Comparison of ENCODE assay signal across 9 cellular contexts in the genomic region with DNA sequence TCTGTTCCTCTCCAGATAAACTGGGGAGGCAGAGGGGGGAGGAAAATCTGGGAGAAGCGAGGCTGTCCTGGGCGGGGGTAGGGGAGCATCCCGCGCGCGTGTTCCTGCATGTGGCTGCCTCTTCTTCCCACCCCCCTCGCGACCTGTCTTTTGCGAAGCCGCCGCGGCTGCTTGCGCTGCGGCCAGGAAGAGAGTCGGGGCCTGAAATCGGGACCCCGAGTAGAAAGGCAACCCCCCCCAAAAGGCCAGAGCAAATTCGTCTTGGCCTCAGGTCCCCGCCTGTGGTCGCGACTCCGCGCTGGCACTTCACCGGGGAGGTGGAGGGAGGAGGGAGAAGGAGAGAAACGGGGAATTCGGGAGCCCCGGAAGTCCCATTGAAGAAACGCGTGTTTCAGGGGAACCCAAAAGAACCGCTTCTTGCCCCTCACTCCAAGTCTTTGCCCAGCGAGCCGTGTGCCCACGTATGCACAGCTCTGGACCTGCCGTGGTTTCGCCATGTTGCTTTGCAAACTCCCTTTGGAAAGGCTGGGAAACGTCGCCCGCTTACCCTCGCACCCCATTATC. TPM values are rescaled to one million over a fixed set of nuclear protein-coding genes. Genes with fewer than 3 reads are reported as not detected.
DNase-seq lines count a peak whose midpoint lies in the region; ATAC-seq and TF ChIP-seq lines count a peak whose summit lies in the region.
"Had no signal": no experiment of that assay in that cellular context is flagged by ENCODE, and none has a peak within 500 bp of the region (broad histone marks: within the 10 kb centered on the region; RNA-seq: fewer than 3 reads in every experiment).

No MANE protein-coding gene starts in this region.

- no peaks in the 10 kb centered on the region for H3K9me3 ChIP-seq in neural progenitor cell (ENCODE audit: low read depth)
- no peaks in the 10 kb centered on the region for H3K9me3 ChIP-seq in OCI-LY7 (ENCODE audit: low read length)

- no peak for TF ChIP-seq CTCF in GM13976 (IDR thresholded peaks at IDR 0.05; ENCODE audit: borderline replicate concordance, control extremely low read depth, extremely low read depth, insufficient read depth, missing control alignments)
- TF ChIP-seq CTCF in WTC11 (IDR thresholded peaks at IDR 0.05), result no peak
- no peak for TF ChIP-seq CTCF in epithelial cell of esophagus (IDR thresholded peaks at IDR 0.05; ENCODE audit: insufficient read depth, low read depth, low read length, missing control alignments)
- TF ChIP-seq CTCF in neural progenitor cell (IDR thresholded peaks at IDR 0.05), result no peak
- no peak for TF ChIP-seq CTCF in OCI-LY7 (conservative IDR thresholded peaks at IDR 0.05; ENCODE audit: low read length)

- CTCF ChIA-PET in WTC11 (lab: Charles Lee), result interaction anchor here (0.6 to 1.5 kb wide), 7 partner anchors 19 to 310 kb away, joined by 3 to 8 read pairs (median 3); no protein-coding TSS in a partner anchor
- CTCF ChIA-PET in OCI-LY7 (lab: Charles Lee; ENCODE audit: unreplicated experiment), result no interaction called here

- H3K27me3 ChIP-seq in neural progenitor cell, result peaks cover 71% of the 10 kb centered on the region

- in situ Hi-C loops in GM13976 (cut with MboI; ENCODE audit: low sequenced_read_pairs, unreplicated experiment), result no loop called here

- ATAC-seq in WTC11, result no peak
- no peak for ATAC-seq in GM19463 (IDR thresholded peaks at IDR 0.05; ENCODE audit: unreplicated experiment)
- no peak for ATAC-seq in HG02870 (IDR thresholded peaks at IDR 0.05; ENCODE audit: unreplicated experiment)

- DNase-seq in GM13976 (ENCODE audit: low spot score) (peak; percentile 39), WTC11 (ENCODE audit: low spot score) (peak; percentile 40), epithelial cell of esophagus (ENCODE audit: low read depth) (no peak), neural progenitor cell (ENCODE audit: low spot score) (peak; percentile 38), NCI-H1694 treated with DMSO at 0.1 percent for 48 hours (lab: John Stamatoyannopoulos, UW) (no peak), OCI-LY7 (ENCODE audit: low spot score) (no peak)

- peak overlapping the region; percentile 96 for H3K27ac Mint-ChIP-seq in WTC11
- peak overlapping the region; percentile 97 for H3K27ac Mint-ChIP-seq in neural progenitor cell

- H4K20me1 ChIP-seq in neural progenitor cell (ENCODE audit: low read depth) (peaks cover 39% of the 10 kb centered on the region), OCI-LY7 (ENCODE audit: insufficient read depth, low read length) (no peaks in the 10 kb centered on the region)

- BruUV-seq in OCI-LY7 (replicated peaks; lab: Mats Ljungman, UMichigan), result no TSS peak

- H3K79me2 ChIP-seq in neural progenitor cell (ENCODE audit: low read depth) (peaks cover 45% of the 10 kb centered on the region), OCI-LY7 (ENCODE audit: insufficient read depth, low read depth, low read length) (no peaks in the 10 kb centered on the region)

- H3K4me1 Mint-ChIP-seq in WTC11 (peaks cover 44% of the 10 kb centered on the region), neural progenitor cell (peaks cover 52% of the 10 kb centered on the region)

- peaks cover 7% of the 10 kb centered on the region for H3K36me3 ChIP-seq in neural progenitor cell
- no peaks in the 10 kb centered on the region for H3K36me3 ChIP-seq in OCI-LY7 (ENCODE audit: insufficient read depth, low read length)

- H3K4me1 ChIP-seq in neural progenitor cell (peaks cover 18% of the 10 kb centered on the region), OCI-LY7 (ENCODE audit: insufficient read depth, low read length, poor library complexity, severe bottlenecking) (peaks cover 15% of the 10 kb centered on the region)

- H3F3A ChIP-seq in neural progenitor cell (ENCODE audit: low read depth), result peaks cover 41% of the 10 kb centered on the region

- H3K9me3 Mint-ChIP-seq in WTC11 (no peaks in the 10 kb centered on the region), neural progenitor cell (no peaks in the 10 kb centered on the region)

- H3K4me3 Mint-ChIP-seq in WTC11, result peak overlapping the region; percentile 91
- peak overlapping the region; percentile 97 for H3K4me3 Mint-ChIP-seq in neural progenitor cell

- POLR2A ChIA-PET in WTC11 (lab: Charles Lee) (interaction anchor here (1.0 to 4.3 kb wide), 4 partner anchors 69 to 250 kb away, joined by 3 to 45 read pairs (median 7); no protein-coding TSS in a partner anchor), OCI-LY7 (lab: Charles Lee) (no interaction called here)

- H3K27ac ChIP-seq in neural progenitor cell (no peak overlapping the region), OCI-LY7 (ENCODE audit: low read depth, low read length, poor library complexity, severe bottlenecking) (no peak overlapping the region)

- peaks cover 8% of the 10 kb centered on the region; the same call in 1 of the 2 replicates for H3K27me3 Mint-ChIP-seq in WTC11 (ENCODE audit: low read depth)
- H3K27me3 Mint-ChIP-seq in neural progenitor cell (ENCODE audit: insufficient read depth, low read depth), result peaks cover 18% of the 10 kb centered on the region

- intact Hi-C loops in OCI-LY7 (cut with micrococcal nuclease; ENCODE audit: unreplicated experiment), result no loop called here

- H3K4me3 ChIP-seq in epithelial cell of esophagus (ENCODE audit: low read length) (peak overlapping the region; percentile 97), neural progenitor cell (peak overlapping the region; percentile 82), OCI-LY7 (ENCODE audit: low read depth, low read length, poor library complexity, severe bottlenecking) (no peak overlapping the region)

- H3K4me2 ChIP-seq in neural progenitor cell (peak overlapping the region; percentile 80), OCI-LY7 (ENCODE audit: low read length) (no peak overlapping the region)

- peak overlapping the region; percentile 85 for H3K9ac ChIP-seq in neural progenitor cell

- H3K9me2 ChIP-seq in OCI-LY7 (ENCODE audit: insufficient read depth, low read length), result no peaks in the 10 kb centered on the region

- H2AFZ ChIP-seq in neural progenitor cell (replicated peaks) (no peak overlapping the region), OCI-LY7 (ENCODE audit: low read length) (no peak overlapping the region)

- H3K36me3 Mint-ChIP-seq in WTC11, result peaks cover 43% of the 10 kb centered on the region
- H3K36me3 Mint-ChIP-seq in neural progenitor cell, result peaks cover 30% of the 10 kb centered on the region

TF ChIP-seq in WTC11, 78 proteins besides CTCF, POLR2A, EP300 and RAD21:
- TF ChIP-seq, protein P1, sequence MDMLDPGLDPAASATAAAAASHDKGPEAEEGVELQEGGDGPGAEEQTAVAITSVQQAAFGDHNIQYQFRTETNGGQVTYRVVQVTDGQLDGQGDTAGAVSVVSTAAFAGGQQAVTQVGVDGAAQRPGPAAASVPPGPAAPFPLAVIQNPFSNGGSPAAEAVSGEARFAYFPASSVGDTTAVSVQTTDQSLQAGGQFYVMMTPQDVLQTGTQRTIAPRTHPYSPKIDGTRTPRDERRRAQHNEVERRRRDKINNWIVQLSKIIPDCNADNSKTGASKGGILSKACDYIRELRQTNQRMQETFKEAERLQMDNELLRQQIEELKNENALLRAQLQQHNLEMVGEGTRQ (CRISPR knock-in tag; IDR thresholded peaks at IDR 0.05), result 0 out of 2 replicates have a peak, but pooled peaks have one; percentile 6
- no peak for TF ChIP-seq ZNF138 (CRISPR knock-in tag; conservative IDR thresholded peaks at IDR 0.05)
- peak; percentile 31; the same call in 1 of the 2 replicates for TF ChIP-seq KAT7 (CRISPR knock-in tag; IDR thresholded peaks at IDR 0.05; ENCODE audit: borderline replicate concordance)
- TF ChIP-seq, protein P2, sequence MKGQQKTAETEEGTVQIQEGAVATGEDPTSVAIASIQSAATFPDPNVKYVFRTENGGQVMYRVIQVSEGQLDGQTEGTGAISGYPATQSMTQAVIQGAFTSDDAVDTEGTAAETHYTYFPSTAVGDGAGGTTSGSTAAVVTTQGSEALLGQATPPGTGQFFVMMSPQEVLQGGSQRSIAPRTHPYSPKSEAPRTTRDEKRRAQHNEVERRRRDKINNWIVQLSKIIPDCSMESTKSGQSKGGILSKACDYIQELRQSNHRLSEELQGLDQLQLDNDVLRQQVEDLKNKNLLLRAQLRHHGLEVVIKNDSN (CRISPR knock-in tag; IDR thresholded peaks at IDR 0.05), result 0 out of 2 replicates have a peak, but pooled peaks have one; percentile 6
- no peak for TF ChIP-seq TP53 (CRISPR knock-in tag; IDR thresholded peaks at IDR 0.05)
- TF ChIP-seq, protein P3, sequence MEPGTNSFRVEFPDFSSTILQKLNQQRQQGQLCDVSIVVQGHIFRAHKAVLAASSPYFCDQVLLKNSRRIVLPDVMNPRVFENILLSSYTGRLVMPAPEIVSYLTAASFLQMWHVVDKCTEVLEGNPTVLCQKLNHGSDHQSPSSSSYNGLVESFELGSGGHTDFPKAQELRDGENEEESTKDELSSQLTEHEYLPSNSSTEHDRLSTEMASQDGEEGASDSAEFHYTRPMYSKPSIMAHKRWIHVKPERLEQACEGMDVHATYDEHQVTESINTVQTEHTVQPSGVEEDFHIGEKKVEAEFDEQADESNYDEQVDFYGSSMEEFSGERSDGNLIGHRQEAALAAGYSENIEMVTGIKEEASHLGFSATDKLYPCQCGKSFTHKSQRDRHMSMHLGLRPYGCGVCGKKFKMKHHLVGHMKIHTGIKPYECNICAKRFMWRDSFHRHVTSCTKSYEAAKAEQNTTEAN (CRISPR knock-in tag; IDR thresholded peaks at IDR 0.05), result no peak
TF ChIP-seq in WTC11: peak in this region for 3.

RNA-seq across cellular contexts. Expression of a gene that starts 0.9 kb away (rescaled TPM):
- total RNA-seq in WTC11 (2021) (194 to 266 TPM (median 261 TPM) in 3 replicates), neural progenitor cell (ENCODE audit: low replicate concordance) (95.8 and 103 TPM in 2 replicates), OCI-LY7 (2022) (not detected in 2 replicates)
- total RNA-seq in OCI-LY7 (2014; rRNA removed; shearing (Covaris generic)), result not detected in 2 replicates
- total RNA-seq: RPMI7951 had no signal

RNA-seq across cellular contexts. Expression of a gene that starts 46.5 kb away (rescaled TPM):
- total RNA-seq in WTC11 (2021), result 14.4 to 26.7 TPM (median 18.0 TPM) in 3 replicates
- total RNA-seq in neural progenitor cell (ENCODE audit: low replicate concordance), result 7.1 and 18.1 TPM in 2 replicates
- total RNA-seq in OCI-LY7 (2014; rRNA removed; shearing (Covaris generic)), result 8.0 and 15.4 TPM in 2 replicates
- 18.2 and 24.7 TPM in 2 replicates for total RNA-seq in OCI-LY7 (2022)

Comparison
In these comparisons a context has a peak if more than half of its experiments do, and no peak if none do; other contexts are left out.
1. DNase-seq: peak in GM13976 (single experiment), WTC11 (single experiment) and neural progenitor cell (single experiment); none in epithelial cell of esophagus (single experiment), NCI-H1694 treated with DMSO at 0.1 percent for 48 hours (single experiment) and OCI-LY7 (single experiment).
2. RNA of a gene that starts 0.9 kb away (total RNA-seq): 194 to 266 TPM in WTC11 and 95.8 to 103 TPM in neural progenitor cell; not detected in OCI-LY7; every median in the first group is over 10 times any median in the second.